Comparison of ENCODE assay signal across 22 cellular contexts in genomic region chr17:5425826-5426225, GRCh38.
"Had no signal": no experiment of that assay in that cellular context is flagged by ENCODE, and none has a peak within 500 bp of the region (broad histone marks: within the 10 kb centered on the region; RNA-seq: fewer than 3 reads in every experiment).

No MANE protein-coding gene starts in this region.

- ATAC-seq: activated CD4-positive, alpha-beta T cell treated with anti-CD3 and anti-CD28 coated beads for 36 hours; activated CD8-positive, alpha-beta T cell treated with anti-CD3 and anti-CD28 coated beads, Interleukin-2, amount 10 ng/mL, durations not matched to agents 7 days and 5 days; activated naive CD8-positive, alpha-beta T cell treated with anti-CD3 and anti-CD28 coated beads, Interleukin-2, amount 50 U/mL, for 24 hours; activated T-cell treated with anti-CD3 and anti-CD28 coated beads, Interleukin-2, amount 50 U/mL, for 72 hours; esophagus mucosa had no signal

- H3K4me3 Mint-ChIP-seq: activated CD4-positive, alpha-beta memory T cell treated with anti-CD3 and anti-CD28 coated beads for 36 hours; activated CD4-positive, alpha-beta T cell treated with anti-CD3 and anti-CD28 coated beads for 36 hours; activated CD4-positive, alpha-beta T cell treated with anti-CD3 and anti-CD28 coated beads, Interleukin-2, amount 10 ng/mL, durations not matched to agents 24 days and 14 days; activated CD8-positive, alpha-beta T cell treated with anti-CD3 and anti-CD28 coated beads, Interleukin-2, amount 10 ng/mL, durations not matched to agents 7 days and 5 days; activated naive CD8-positive, alpha-beta T cell treated with anti-CD3 and anti-CD28 coated beads for 36 hours; activated naive CD8-positive, alpha-beta T cell treated with anti-CD3 and anti-CD28 coated beads, Interleukin-2, amount 50 U/mL, for 24 hours; activated T-cell treated with anti-CD3 and anti-CD28 coated beads, Interleukin-2, amount 50 U/mL, for 72 hours; brain had no signal

- DNase-seq: activated CD4-positive, alpha-beta memory T cell treated with anti-CD3 and anti-CD28 coated beads for 36 hours; activated CD4-positive, alpha-beta T cell treated with anti-CD3 and anti-CD28 coated beads for 36 hours; activated CD4-positive, alpha-beta T cell treated with anti-CD3 and anti-CD28 coated beads, Interleukin-2, amount 10 ng/mL, durations not matched to agents 24 days and 14 days; activated CD4-positive, CD25-positive, alpha-beta regulatory T cell; activated CD4-positive, CD25-positive, alpha-beta regulatory T cell treated with anti-CD3 and anti-CD28 coated beads, Interleukin-2, amount 50 U/mL, for 72 hours; activated CD8-positive, alpha-beta T cell treated with anti-CD3 and anti-CD28 coated beads, Interleukin-2, amount 10 ng/mL, durations not matched to agents 7 days and 5 days; activated gamma-delta T cell; activated naive CD4-positive, alpha-beta T cell; activated naive CD4-positive, alpha-beta T cell treated with anti-CD3 and anti-CD28 coated beads, Interleukin-2, amount 50 U/mL, for 16 hours; activated naive CD8-positive, alpha-beta T cell treated with anti-CD3 and anti-CD28 coated beads for 36 hours; activated naive CD8-positive, alpha-beta T cell treated with anti-CD3 and anti-CD28 coated beads, Interleukin-2, amount 50 U/mL, for 24 hours; activated T-cell treated with anti-CD3 and anti-CD28 coated beads, Interleukin-2, amount 50 U/mL, for 72 hours; adrenal gland; amygdala; aorta; cortex of kidney; dermis blood vessel endothelial cell; effector CD8-positive, alpha-beta T cell; foreskin fibroblast; T-helper 2 cell had no signal

- H3K27me3 Mint-ChIP-seq: activated CD4-positive, alpha-beta memory T cell treated with anti-CD3 and anti-CD28 coated beads for 36 hours; activated CD4-positive, alpha-beta T cell treated with anti-CD3 and anti-CD28 coated beads for 36 hours; activated CD4-positive, alpha-beta T cell treated with anti-CD3 and anti-CD28 coated beads, Interleukin-2, amount 10 ng/mL, durations not matched to agents 24 days and 14 days; activated naive CD8-positive, alpha-beta T cell treated with anti-CD3 and anti-CD28 coated beads for 36 hours; activated naive CD8-positive, alpha-beta T cell treated with anti-CD3 and anti-CD28 coated beads, Interleukin-2, amount 50 U/mL, for 24 hours had no signal

- H3K27ac Mint-ChIP-seq: activated CD4-positive, alpha-beta memory T cell treated with anti-CD3 and anti-CD28 coated beads for 36 hours; activated CD4-positive, alpha-beta T cell treated with anti-CD3 and anti-CD28 coated beads for 36 hours; activated CD4-positive, alpha-beta T cell treated with anti-CD3 and anti-CD28 coated beads, Interleukin-2, amount 10 ng/mL, durations not matched to agents 24 days and 14 days; activated CD8-positive, alpha-beta T cell treated with anti-CD3 and anti-CD28 coated beads, Interleukin-2, amount 10 ng/mL, durations not matched to agents 7 days and 5 days; activated naive CD8-positive, alpha-beta T cell treated with anti-CD3 and anti-CD28 coated beads, Interleukin-2, amount 50 U/mL, for 24 hours; activated T-cell treated with anti-CD3 and anti-CD28 coated beads, Interleukin-2, amount 50 U/mL, for 72 hours; brain had no signal

- H3K9me3 Mint-ChIP-seq: activated CD4-positive, alpha-beta memory T cell treated with anti-CD3 and anti-CD28 coated beads for 36 hours; activated CD4-positive, alpha-beta T cell treated with anti-CD3 and anti-CD28 coated beads, Interleukin-2, amount 10 ng/mL, durations not matched to agents 24 days and 14 days; activated naive CD8-positive, alpha-beta T cell treated with anti-CD3 and anti-CD28 coated beads for 36 hours; activated naive CD8-positive, alpha-beta T cell treated with anti-CD3 and anti-CD28 coated beads, Interleukin-2, amount 50 U/mL, for 24 hours; activated T-cell treated with anti-CD3 and anti-CD28 coated beads, Interleukin-2, amount 50 U/mL, for 72 hours; brain had no signal
